ENCODE assay signal across 8 cellular contexts in genomic region chrX:131741103-131741581, GRCh38.
A peak's percentile ranks its signal among the peaks of the same experiment; 100 is the strongest.
DNase-seq lines count a peak whose midpoint lies in the region; ATAC-seq lines count a peak whose summit lies in the region.

No MANE protein-coding gene starts in this region.

- DNase-seq in GM04504 (ENCODE audit: low read depth) (peak; percentile 69), amniotic stem cell (lab: John Stamatoyannopoulos, UW) (peak; percentile 3), DMS79 (lab: John Stamatoyannopoulos, UW) (no peak), DMS79 treated with DMSO at 0.1 percent for 48 hours (lab: John Stamatoyannopoulos, UW) (no peak)
- DNase-seq in natural killer cell treated with Interleukin-12 subunit alpha and Interleukin-12 subunit beta and Interleukin-15 and Interleukin-18, amount 100 ng/mL, for 72 hours (ENCODE audit: low spot score), result peak; percentile 75
- DNase-seq in activated CD8-positive, alpha-beta T cell treated with anti-CD3 and anti-CD28 coated beads, Interleukin-2, amount 10 ng/mL, durations not matched to agents 7 days and 5 days, result no peak

- CTCF ChIA-PET in activated CD8-positive, alpha-beta T cell treated with anti-CD3 and anti-CD28 coated beads, Interleukin-2, amount 10 ng/mL, durations not matched to agents 7 days and 5 days (lab: Charles Lee), result no interaction called here

- POLR2A ChIA-PET in activated CD8-positive, alpha-beta T cell treated with anti-CD3 and anti-CD28 coated beads, Interleukin-2, amount 10 ng/mL, durations not matched to agents 7 days and 5 days (lab: Charles Lee), result no interaction called here

- H3K27ac Mint-ChIP-seq in natural killer cell treated with Interleukin-12 subunit alpha and Interleukin-12 subunit beta and Interleukin-15 and Interleukin-18, amount 100 ng/mL, for 72 hours, result peak overlapping the region in 1 of 2 donors; percentile 92
- no peak overlapping the region for H3K27ac Mint-ChIP-seq in activated CD8-positive, alpha-beta T cell treated with anti-CD3 and anti-CD28 coated beads, Interleukin-2, amount 10 ng/mL, durations not matched to agents 7 days and 5 days

- H3K4me3 Mint-ChIP-seq in natural killer cell treated with Interleukin-12 subunit alpha and Interleukin-12 subunit beta and Interleukin-15 and Interleukin-18, amount 100 ng/mL, for 72 hours, result no peak overlapping the region
- H3K4me3 Mint-ChIP-seq in activated CD8-positive, alpha-beta T cell treated with anti-CD3 and anti-CD28 coated beads, Interleukin-2, amount 10 ng/mL, durations not matched to agents 7 days and 5 days, result no peak overlapping the region

- peaks cover 6% of the 10 kb centered on the region for H3K36me3 Mint-ChIP-seq in natural killer cell treated with Interleukin-12 subunit alpha and Interleukin-12 subunit beta and Interleukin-15 and Interleukin-18, amount 100 ng/mL, for 72 hours
- H3K36me3 Mint-ChIP-seq in activated CD8-positive, alpha-beta T cell treated with anti-CD3 and anti-CD28 coated beads, Interleukin-2, amount 10 ng/mL, durations not matched to agents 7 days and 5 days (ENCODE audit: low read depth), result peaks cover 5% of the 10 kb centered on the region

- H3K9me3 Mint-ChIP-seq in natural killer cell treated with Interleukin-12 subunit alpha and Interleukin-12 subunit beta and Interleukin-15 and Interleukin-18, amount 100 ng/mL, for 72 hours, result no peaks in the 10 kb centered on the region
- no peaks in the 10 kb centered on the region for H3K9me3 Mint-ChIP-seq in activated CD8-positive, alpha-beta T cell treated with anti-CD3 and anti-CD28 coated beads, Interleukin-2, amount 10 ng/mL, durations not matched to agents 7 days and 5 days (ENCODE audit: insufficient read depth)

- peaks cover 0 to 8% of the 10 kb centered on the region in 2 donors for H3K4me1 Mint-ChIP-seq in natural killer cell treated with Interleukin-12 subunit alpha and Interleukin-12 subunit beta and Interleukin-15 and Interleukin-18, amount 100 ng/mL, for 72 hours (ENCODE audit: low read depth in 2 of 2)
- H3K4me1 Mint-ChIP-seq in activated CD8-positive, alpha-beta T cell treated with anti-CD3 and anti-CD28 coated beads, Interleukin-2, amount 10 ng/mL, durations not matched to agents 7 days and 5 days (ENCODE audit: low read depth), result no peaks in the 10 kb centered on the region

- H3K27me3 Mint-ChIP-seq in natural killer cell treated with Interleukin-12 subunit alpha and Interleukin-12 subunit beta and Interleukin-15 and Interleukin-18, amount 100 ng/mL, for 72 hours, result no peaks in the 10 kb centered on the region
- H3K27me3 Mint-ChIP-seq in activated CD8-positive, alpha-beta T cell treated with anti-CD3 and anti-CD28 coated beads, Interleukin-2, amount 10 ng/mL, durations not matched to agents 7 days and 5 days (ENCODE audit: low read depth), result no peaks in the 10 kb centered on the region

- ATAC-seq in HG02571 (IDR thresholded peaks at IDR 0.05; ENCODE audit: unreplicated experiment), result peak; percentile 55
- ATAC-seq in natural killer cell treated with Interleukin-12 subunit alpha and Interleukin-12 subunit beta and Interleukin-15 and Interleukin-18, amount 100 ng/mL, for 72 hours, result peak in 1 of 2 donors; percentile 85
- no peak for ATAC-seq in GM21367 (IDR thresholded peaks at IDR 0.05; ENCODE audit: unreplicated experiment)
- no peak for ATAC-seq in activated CD8-positive, alpha-beta T cell treated with anti-CD3 and anti-CD28 coated beads, Interleukin-2, amount 10 ng/mL, durations not matched to agents 7 days and 5 days

Comparison
In these comparisons a context has a peak if more than half of its experiments do, and no peak if none do; other contexts are left out.
1. DNase-seq: peak in GM04504 (single experiment), amniotic stem cell (single experiment) and natural killer cell treated with Interleukin-12 subunit alpha and Interleukin-12 subunit beta and Interleukin-15 and Interleukin-18, amount 100 ng/mL, for 72 hours (single experiment); none in DMS79 (single experiment), DMS79 treated with DMSO at 0.1 percent for 48 hours (single experiment) and activated CD8-positive, alpha-beta T cell treated with anti-CD3 and anti-CD28 coated beads, Interleukin-2, amount 10 ng/mL, durations not matched to agents 7 days and 5 days (single experiment).